ENCODE assay signal across 13 cellular contexts in genomic region chr3:113607219-113607596, GRCh38.
DNase-seq lines count a peak whose midpoint lies in the region; ATAC-seq and TF ChIP-seq lines count a peak whose summit lies in the region.
"Had no signal": no experiment of that assay in that cellular context is flagged by ENCODE, and none has a peak within 500 bp of the region (broad histone marks: within the 10 kb centered on the region; RNA-seq: fewer than 3 reads in every experiment).

No MANE protein-coding gene starts in this region.

- peak overlapping the region; percentile 20; the same call in 1 of the 2 replicates for H2AFZ ChIP-seq in OCI-LY3 (ENCODE audit: low read depth, low read length)

- H3K27me3 Mint-ChIP-seq in natural killer cell treated with Interleukin-12 subunit alpha and Interleukin-12 subunit beta and Interleukin-15 and Interleukin-18, amount 100 ng/mL, for 72 hours, result no peaks in the 10 kb centered on the region
- peaks cover 4% of the 10 kb centered on the region for H3K27me3 Mint-ChIP-seq in nephron progenitor cell (ENCODE audit: low read depth, poor library complexity)
- H3K27me3 Mint-ChIP-seq: dendritic cell treated with granulocyte-macrophage colony-stimulating factor and Interleukin-4, amounts not matched to agents 40 ng/mL and 50 ng/mL, for 4 days had no signal

- H3K27ac ChIP-seq in OCI-LY3 (ENCODE audit: low read length), result peak overlapping the region; percentile 49
- H3K27ac ChIP-seq: gastrocnemius medialis, lower lobe of right lung had no signal

- H3K4me1 ChIP-seq in OCI-LY3 (ENCODE audit: low read length), result peaks cover 20% of the 10 kb centered on the region

- no peaks in the 10 kb centered on the region for H3K9me3 ChIP-seq in OCI-LY3 (ENCODE audit: insufficient read depth, low read length)
- H3K9me3 ChIP-seq: gastrocnemius medialis, lower lobe of right lung had no signal

- no peak for TF ChIP-seq CTCF in OCI-LY3 (IDR thresholded peaks at IDR 0.05; ENCODE audit: low read depth, low read length)
- TF ChIP-seq CTCF in nephron progenitor cell (IDR thresholded peaks at IDR 0.05), result no peak

- H3K36me3 ChIP-seq in OCI-LY3 (replicated peaks; ENCODE audit: low read depth, low read length), result no peaks in the 10 kb centered on the region
- H3K36me3 ChIP-seq: gastrocnemius medialis, lower lobe of right lung had no signal

- peak overlapping the region; percentile 34 for H3K4me3 Mint-ChIP-seq in natural killer cell treated with Interleukin-12 subunit alpha and Interleukin-12 subunit beta and Interleukin-15 and Interleukin-18, amount 100 ng/mL, for 72 hours
- no peak overlapping the region for H3K4me3 Mint-ChIP-seq in nephron progenitor cell
- H3K4me3 Mint-ChIP-seq: dendritic cell treated with granulocyte-macrophage colony-stimulating factor and Interleukin-4, amounts not matched to agents 40 ng/mL and 50 ng/mL, for 4 days had no signal

- H3K9ac ChIP-seq in OCI-LY3 (ENCODE audit: low read length), result no peak overlapping the region; the same call in 1 of the 2 replicates

- no peak for DNase-seq in natural killer cell treated with Interleukin-12 subunit alpha and Interleukin-12 subunit beta and Interleukin-15 and Interleukin-18, amount 100 ng/mL, for 72 hours (ENCODE audit: low spot score)
- no peak for DNase-seq in nephron progenitor cell
- no peak for DNase-seq in hippocampal formation (lab: John Stamatoyannopoulos, UW)
- DNase-seq: gastrocnemius medialis; lower lobe of right lung; NCI-H1694 treated with DMSO at 0.1 percent for 48 hours; stimulated activated CD4-positive, alpha-beta T cell treated with anti-CD3 and anti-CD28 coated beads, Interleukin-4, amount 100 ng/mL, for 1 hour had no signal

- no peaks in the 10 kb centered on the region for H3K79me2 ChIP-seq in OCI-LY3 (ENCODE audit: low read length)

- peak overlapping the region; percentile 55 for H3K4me3 ChIP-seq in OCI-LY3 (ENCODE audit: low read length)
- H3K4me3 ChIP-seq: gastrocnemius medialis, lower lobe of right lung had no signal

- 0 out of 2 replicates have a peak, but pooled peaks cover 6% of the 10 kb centered on the region for H3K27me3 ChIP-seq in OCI-LY3 (ENCODE audit: low read depth, low read length)
- H3K27me3 ChIP-seq: gastrocnemius medialis had no signal

- no peaks in the 10 kb centered on the region for H3K9me3 Mint-ChIP-seq in natural killer cell treated with Interleukin-12 subunit alpha and Interleukin-12 subunit beta and Interleukin-15 and Interleukin-18, amount 100 ng/mL, for 72 hours
- no peaks in the 10 kb centered on the region for H3K9me3 Mint-ChIP-seq in nephron progenitor cell
- H3K9me3 Mint-ChIP-seq: dendritic cell treated with granulocyte-macrophage colony-stimulating factor and Interleukin-4, amounts not matched to agents 40 ng/mL and 50 ng/mL, for 4 days had no signal

- peak overlapping the region; percentile 82 for H3K4me2 ChIP-seq in OCI-LY3 (ENCODE audit: low read length)

- H3K4me1 Mint-ChIP-seq in natural killer cell treated with Interleukin-12 subunit alpha and Interleukin-12 subunit beta and Interleukin-15 and Interleukin-18, amount 100 ng/mL, for 72 hours (ENCODE audit: low read depth in 2 of 2), result peaks cover 12 to 21% of the 10 kb centered on the region in 2 donors
- peaks cover 17% of the 10 kb centered on the region for H3K4me1 Mint-ChIP-seq in nephron progenitor cell

- H3K36me3 Mint-ChIP-seq in natural killer cell treated with Interleukin-12 subunit alpha and Interleukin-12 subunit beta and Interleukin-15 and Interleukin-18, amount 100 ng/mL, for 72 hours, result peaks cover 14% of the 10 kb centered on the region
- no peaks in the 10 kb centered on the region for H3K36me3 Mint-ChIP-seq in nephron progenitor cell (ENCODE audit: low read depth)

- peak; percentile 8 for ATAC-seq in GM18517 (IDR thresholded peaks at IDR 0.05; ENCODE audit: unreplicated experiment)
- peak; percentile 14 for ATAC-seq in GM21717 (IDR thresholded peaks at IDR 0.05; ENCODE audit: unreplicated experiment)
- no peak for ATAC-seq in natural killer cell treated with Interleukin-12 subunit alpha and Interleukin-12 subunit beta and Interleukin-15 and Interleukin-18, amount 100 ng/mL, for 72 hours
- no peak for ATAC-seq in HG02610 (IDR thresholded peaks at IDR 0.05; ENCODE audit: unreplicated experiment)
- ATAC-seq: Panc1 had no signal

- peak overlapping the region in 1 of 2 donors; percentile 33 for H3K27ac Mint-ChIP-seq in natural killer cell treated with Interleukin-12 subunit alpha and Interleukin-12 subunit beta and Interleukin-15 and Interleukin-18, amount 100 ng/mL, for 72 hours
- H3K27ac Mint-ChIP-seq in nephron progenitor cell, result no peak overlapping the region
- H3K27ac Mint-ChIP-seq: dendritic cell treated with granulocyte-macrophage colony-stimulating factor and Interleukin-4, amounts not matched to agents 40 ng/mL and 50 ng/mL, for 4 days had no signal

- H4K20me1 ChIP-seq in OCI-LY3 (ENCODE audit: insufficient read depth, low read length), result no peaks in the 10 kb centered on the region; the same call in 1 of the 2 replicates

Comparison
In these comparisons a context has a peak if more than half of its experiments do, and no peak if none do; other contexts are left out.
1. ATAC-seq: peak in GM18517 (single experiment) and GM21717 (single experiment); none in natural killer cell treated with Interleukin-12 subunit alpha and Interleukin-12 subunit beta and Interleukin-15 and Interleukin-18, amount 100 ng/mL, for 72 hours (0 of 2) and HG02610 (single experiment).